Comparison of ENCODE assay signal across 9 cellular contexts in genomic region chr9:33884856-33885701, GRCh38.
DNase-seq lines count a peak whose midpoint lies in the region; ATAC-seq, FAIRE-seq and TF ChIP-seq lines count a peak whose summit lies in the region.
"Had no signal": no experiment of that assay in that cellular context is flagged by ENCODE, and none has a peak within 500 bp of the region (broad histone marks: within the 10 kb centered on the region; RNA-seq: fewer than 3 reads in every experiment).

No MANE protein-coding gene starts in this region.

- WGBS in right cardiac atrium: 53% methylated on average over 5 of the region's 5 CpGs

- H3K4me1 ChIP-seq in right cardiac atrium (ENCODE audit: control insufficient read depth, insufficient read depth, low read length): peaks cover 6% of the 10 kb centered on the region

- TF ChIP-seq POLR2A in H54 (IDR thresholded peaks at IDR 0.05; ENCODE audit: low read depth, low read length): no peak

- peak; percentile 47 to 78 for ATAC-seq in right cardiac atrium
- ATAC-seq in GM21515 (IDR thresholded peaks at IDR 0.05; ENCODE audit: unreplicated experiment): no peak
- ATAC-seq: sciatic nerve had no signal

- intact Hi-C loops in right cardiac atrium (cut with DNase I): no loop called here

- no peak for FAIRE-seq in H54 (lab: Jason Lieb, UNC)

- H3K9me3 ChIP-seq in right cardiac atrium (ENCODE audit: control insufficient read depth, low read length): no peaks in the 10 kb centered on the region

- no peaks in the 10 kb centered on the region for H3K27me3 ChIP-seq in right cardiac atrium (ENCODE audit: control insufficient read depth, insufficient read depth)

- no peak overlapping the region for H3K27ac ChIP-seq in right cardiac atrium (ENCODE audit: low read length)

- no peak overlapping the region for H3K4me3 ChIP-seq in right cardiac atrium (ENCODE audit: low read length)

- peak; percentile 26 for DNase-seq in A172 (ENCODE audit: low spot score)
- peak; percentile 35 for DNase-seq in H4 (ENCODE audit: low spot score)
- DNase-seq in SK-N-DZ (ENCODE audit: low spot score): peak; percentile 17
- DNase-seq in right cardiac atrium: peak in 2 of 3 donors; percentile 28 to 65
- DNase-seq in activated CD8-positive, alpha-beta memory T cell treated with anti-CD3 and anti-CD28 coated beads for 24 hours: no peak
- no peak for DNase-seq in iPS-NIHi7 (ENCODE audit: extremely low spot score)
- DNase-seq in H54 (ENCODE audit: insufficient read length, low spot score): no peak

Comparison
In these comparisons a context has a peak if more than half of its experiments do, and no peak if none do; other contexts are left out.
1. DNase-seq: peak in A172 (single experiment), H4 (single experiment), SK-N-DZ (single experiment) and right cardiac atrium (2 of 3); none in activated CD8-positive, alpha-beta memory T cell treated with anti-CD3 and anti-CD28 coated beads for 24 hours (single experiment), iPS-NIHi7 (single experiment) and H54 (single experiment).